12 cellular contexts compared by ENCODE assay signal in genomic region chr10:5043716-5044115, GRCh38. TPM values are rescaled to one million over a fixed set of nuclear protein-coding genes. Genes with fewer than 3 reads are reported as not detected.
DNase-seq lines count a peak whose midpoint lies in the region; ATAC-seq and TF ChIP-seq lines count a peak whose summit lies in the region.
"Had no signal": no experiment of that assay in that cellular context is flagged by ENCODE, and none has a peak within 500 bp of the region (broad histone marks: within the 10 kb centered on the region; RNA-seq: fewer than 3 reads in every experiment).

No MANE protein-coding gene starts in this region.

- H3K79me2 ChIP-seq in mammary epithelial cell (ENCODE audit: insufficient read depth, low read length) = no peaks in the 10 kb centered on the region

- peaks cover 22% of the 10 kb centered on the region for H3K4me1 Mint-ChIP-seq in MCF 10A (ENCODE audit: insufficient read depth, unreplicated experiment)
- H3K4me1 Mint-ChIP-seq in activated T-helper 2 cell treated with anti-CD3 and anti-CD28 coated beads, Interferon-gamma antibody, Interleukin-2, Interleukin-4, amounts not matched to agents 10 μg/mL and 5 μg/mL and 100 μg/mL, durations not matched to agents 14 hours and 24 hours and 36 hours (ENCODE audit: low read depth) = peaks cover 4% of the 10 kb centered on the region

- peak; percentile 73 for DNase-seq in MCF 10A (ENCODE audit: unreplicated experiment)
- DNase-seq in mammary epithelial cell = no peak
- peak; percentile 18 for DNase-seq in NCI-H345 treated with DMSO at 0.1 percent for 48 hours (lab: John Stamatoyannopoulos, UW; ENCODE audit: unreplicated experiment)
- peak in 1 of 2 donors; percentile 90 for DNase-seq in upper lobe of left lung
- DNase-seq in vagina (ENCODE audit: extremely low spot score in 2 of 2) = no peak
- no peak for DNase-seq in AG08396 (ENCODE audit: low spot score)
- DNase-seq in activated T-helper 2 cell treated with anti-CD3 and anti-CD28 coated beads, Interferon-gamma antibody, Interleukin-2, Interleukin-4, amounts not matched to agents 10 μg/mL and 5 μg/mL and 100 μg/mL, durations not matched to agents 14 hours and 24 hours and 36 hours (ENCODE audit: low spot score) = no peak
- DNase-seq: activated naive CD4-positive, alpha-beta T cell treated with anti-CD3 and anti-CD28 coated beads, Interleukin-2, amount 10 ng/mL, durations not matched to agents 7 days and 5 days; foreskin melanocyte had no signal

- H3K36me3 Mint-ChIP-seq in MCF 10A (ENCODE audit: insufficient read depth, unreplicated experiment) = no peaks in the 10 kb centered on the region
- H3K36me3 Mint-ChIP-seq in activated T-helper 2 cell treated with anti-CD3 and anti-CD28 coated beads, Interferon-gamma antibody, Interleukin-2, Interleukin-4, amounts not matched to agents 10 μg/mL and 5 μg/mL and 100 μg/mL, durations not matched to agents 14 hours and 24 hours and 36 hours (ENCODE audit: low read depth) = no peaks in the 10 kb centered on the region
- H3K36me3 Mint-ChIP-seq: activated naive CD4-positive, alpha-beta T cell treated with anti-CD3 and anti-CD28 coated beads, Interleukin-2, amount 10 ng/mL, durations not matched to agents 7 days and 5 days had no signal

- H3K9me3 ChIP-seq in mammary epithelial cell (replicated peaks; ENCODE audit: insufficient read depth, low read length) (no peaks in the 10 kb centered on the region), gastroesophageal sphincter (no peaks in the 10 kb centered on the region), upper lobe of left lung (no peaks in the 10 kb centered on the region), vagina (no peaks in the 10 kb centered on the region)

- H3K27me3 ChIP-seq in mammary epithelial cell (ENCODE audit: insufficient read depth, low read length) (no peaks in the 10 kb centered on the region), gastroesophageal sphincter (no peaks in the 10 kb centered on the region), upper lobe of left lung (no peaks in the 10 kb centered on the region), vagina (no peaks in the 10 kb centered on the region)
- H3K27me3 ChIP-seq: SJSA1 had no signal

- H3K27me3 Mint-ChIP-seq in MCF 10A (ENCODE audit: insufficient read depth, unreplicated experiment) = no peaks in the 10 kb centered on the region
- no peaks in the 10 kb centered on the region for H3K27me3 Mint-ChIP-seq in activated T-helper 2 cell treated with anti-CD3 and anti-CD28 coated beads, Interferon-gamma antibody, Interleukin-2, Interleukin-4, amounts not matched to agents 10 μg/mL and 5 μg/mL and 100 μg/mL, durations not matched to agents 14 hours and 24 hours and 36 hours (ENCODE audit: low read depth)

- intact Hi-C loops in MCF 10A (cut with micrococcal nuclease) = no loop called here
- intact Hi-C loops in mammary epithelial cell (cut with micrococcal nuclease) = no loop called here
- intact Hi-C loops in vagina (cut with DNase I) = no loop called here
- intact Hi-C loops in activated T-helper 2 cell treated with anti-CD3 and anti-CD28 coated beads, Interferon-gamma antibody, Interleukin-2, Interleukin-4, amounts not matched to agents 10 μg/mL and 5 μg/mL and 100 μg/mL, durations not matched to agents 14 hours and 24 hours and 36 hours (cut with micrococcal nuclease) = no loop called here

- H3K36me3 ChIP-seq in mammary epithelial cell (ENCODE audit: insufficient read depth, low read length) (no peaks in the 10 kb centered on the region), gastroesophageal sphincter (no peaks in the 10 kb centered on the region), upper lobe of left lung (no peaks in the 10 kb centered on the region), vagina (no peaks in the 10 kb centered on the region)
- H3K36me3 ChIP-seq: SJSA1 had no signal

- no peak overlapping the region for H3K9ac ChIP-seq in mammary epithelial cell (ENCODE audit: insufficient read depth, low read length)

- CTCF ChIA-PET in MCF 10A (lab: Yijun Ruan, JAX) = interaction anchor here (0.7 to 1.0 kb wide), 3 partner anchors 9 to 240 kb away, joined by 3 to 4 read pairs (median 3); no protein-coding TSS in a partner anchor
- CTCF ChIA-PET in mammary epithelial cell (lab: Charles Lee; ENCODE audit: low non-redundant PET) = no interaction called here

- TF ChIP-seq EP300 in gastroesophageal sphincter (IDR thresholded peaks at IDR 0.05) (no peak), upper lobe of left lung (IDR thresholded peaks at IDR 0.05) (peak in 1 of 4 donors; percentile 92)

- H3K4me3 ChIP-seq in mammary epithelial cell (replicated peaks in 1 of 3; ENCODE audit: insufficient read depth in 1 of 3, low read depth in 2 of 3, low read length in 3 of 3) (no peak overlapping the region), gastroesophageal sphincter (no peak overlapping the region), upper lobe of left lung (no peak overlapping the region), vagina (no peak overlapping the region)
- H3K4me3 ChIP-seq: SJSA1, skin epidermis had no signal

- H3K27ac Mint-ChIP-seq in MCF 10A (ENCODE audit: low read depth, unreplicated experiment) = no peak overlapping the region
- no peak overlapping the region for H3K27ac Mint-ChIP-seq in activated T-helper 2 cell treated with anti-CD3 and anti-CD28 coated beads, Interferon-gamma antibody, Interleukin-2, Interleukin-4, amounts not matched to agents 10 μg/mL and 5 μg/mL and 100 μg/mL, durations not matched to agents 14 hours and 24 hours and 36 hours
- H3K27ac Mint-ChIP-seq: activated naive CD4-positive, alpha-beta T cell treated with anti-CD3 and anti-CD28 coated beads, Interleukin-2, amount 10 ng/mL, durations not matched to agents 7 days and 5 days had no signal

- no peak overlapping the region for H3K4me2 ChIP-seq in mammary epithelial cell (ENCODE audit: insufficient read depth, low read depth, low read length)

- ATAC-seq in gastroesophageal sphincter = peak; percentile 51
- ATAC-seq in upper lobe of left lung (ENCODE audit: low FRiP score in 2 of 2) = peak; percentile 62 to 78

- H3K27ac ChIP-seq in mammary epithelial cell (ENCODE audit: insufficient read depth, low read depth, low read length) = no peak overlapping the region
- no peak overlapping the region for H3K27ac ChIP-seq in gastroesophageal sphincter
- peak overlapping the region in 3 of 4 donors; percentile 25 to 52 (median 36) for H3K27ac ChIP-seq in upper lobe of left lung
- no peak overlapping the region for H3K27ac ChIP-seq in vagina
- H3K27ac ChIP-seq: SJSA1, skin epidermis had no signal

- in situ Hi-C loops in mammary epithelial cell (cut with MboI; ENCODE audit: low sequenced_read_pairs in 2 of 2) = no loop called here

- H2AFZ ChIP-seq in mammary epithelial cell (ENCODE audit: low read depth, low read length) = no peak overlapping the region

- dilution Hi-C loops in mammary epithelial cell (cut with HindIII; ENCODE audit: low sequenced_read_pairs) = no loop called here

- no peak for TF ChIP-seq POLR2A in gastroesophageal sphincter (IDR thresholded peaks at IDR 0.05)
- no peak for TF ChIP-seq POLR2A in upper lobe of left lung (IDR thresholded peaks at IDR 0.05)
- TF ChIP-seq POLR2A in vagina (IDR thresholded peaks at IDR 0.05) = no peak

- TF ChIP-seq CTCF in MCF 10A (IDR thresholded peaks at IDR 0.05; ENCODE audit: unreplicated experiment) (no peak), mammary epithelial cell (conservative IDR thresholded peaks at IDR 0.05 in 1 of 2, IDR thresholded peaks at IDR 0.05 in 1 of 2; ENCODE audit: extremely low read depth in 1 of 2, insufficient read depth in 1 of 2, low read depth in 1 of 2, low read length in 2 of 2) (no peak), gastroesophageal sphincter (IDR thresholded peaks at IDR 0.05) (no peak), upper lobe of left lung (IDR thresholded peaks at IDR 0.05) (no peak), vagina (IDR thresholded peaks at IDR 0.05) (no peak)

- no peaks in the 10 kb centered on the region for H3K9me3 Mint-ChIP-seq in MCF 10A (ENCODE audit: unreplicated experiment)
- no peaks in the 10 kb centered on the region for H3K9me3 Mint-ChIP-seq in activated T-helper 2 cell treated with anti-CD3 and anti-CD28 coated beads, Interferon-gamma antibody, Interleukin-2, Interleukin-4, amounts not matched to agents 10 μg/mL and 5 μg/mL and 100 μg/mL, durations not matched to agents 14 hours and 24 hours and 36 hours

- POLR2A ChIA-PET in MCF 10A (lab: Yijun Ruan, JAX) = interaction anchor here (0.6 to 1.5 kb wide), 9 partner anchors 9 to 1192 kb away, joined by 3 to 13 read pairs (median 3); partner anchors contain the start of gene AKR1C3

- no peak overlapping the region for H3K4me3 Mint-ChIP-seq in MCF 10A (ENCODE audit: unreplicated experiment)
- no peak overlapping the region for H3K4me3 Mint-ChIP-seq in activated T-helper 2 cell treated with anti-CD3 and anti-CD28 coated beads, Interferon-gamma antibody, Interleukin-2, Interleukin-4, amounts not matched to agents 10 μg/mL and 5 μg/mL and 100 μg/mL, durations not matched to agents 14 hours and 24 hours and 36 hours (ENCODE audit: low read depth)
- H3K4me3 Mint-ChIP-seq: activated naive CD4-positive, alpha-beta T cell treated with anti-CD3 and anti-CD28 coated beads, Interleukin-2, amount 10 ng/mL, durations not matched to agents 7 days and 5 days had no signal

- WGBS in mammary epithelial cell (ENCODE audit: low coverage, missing lambda C conversion rate) = 100% methylated on average over 1 of the region's 1 CpG
- 100% methylated on average over 1 of the region's 1 CpG; no CpG with 5 or more reads in 1 of the 2 donors for whole genome bisulfite sequencing in gastroesophageal sphincter (ENCODE audit: low coverage in 1 of 2), 2 donors
- 67 to 100% methylated on average over 1 of the region's 1 CpG for WGBS in upper lobe of left lung, 2 donors

- H3K4me1 ChIP-seq in mammary epithelial cell (ENCODE audit: insufficient read depth, low read length) = peaks cover 8% of the 10 kb centered on the region
- peaks cover 0 to 8% (median 0%) of the 10 kb centered on the region in 3 donors for H3K4me1 ChIP-seq in gastroesophageal sphincter
- H3K4me1 ChIP-seq in upper lobe of left lung = peaks cover 4 to 34% (median 17%) of the 10 kb centered on the region in 4 donors
- peaks cover 21% of the 10 kb centered on the region for H3K4me1 ChIP-seq in vagina
- H3K4me1 ChIP-seq: SJSA1 had no signal

- BruUV-seq in MCF 10A (replicated peaks; lab: Mats Ljungman, UMichigan) = no TSS peak
- BruUV-seq in mammary epithelial cell (replicated peaks; lab: Mats Ljungman, UMichigan) = no TSS peak

- H4K20me1 ChIP-seq in mammary epithelial cell (ENCODE audit: insufficient read depth, low read length) = no peaks in the 10 kb centered on the region

RNA-seq across cellular contexts. Expression of gene AKR1C2, which starts 40.1 kb away (rescaled TPM):
- 19.7 and 21.1 TPM in 2 replicates for total RNA-seq in MCF 10A (2022)
- total RNA-seq in mammary epithelial cell = 10 to 100 TPM; 19.7 to 28.0 TPM
- 40.3 TPM for polyA plus RNA-seq in mammary epithelial cell
- 22.8 TPM for polyA minus RNA-seq in mammary epithelial cell
- total RNA-seq in gastroesophageal sphincter = 10 to 100 TPM; 13.5 to 48.3 (median 17.7) TPM
- 10 to 100 TPM in 5 of 6 donors, 1 to 10 TPM in 1; 7.3 to 76.0 (median 28.6) TPM for total RNA-seq in upper lobe of left lung
- total RNA-seq in vagina = 104 TPM
- total RNA-seq in activated T-helper 2 cell treated with anti-CD3 and anti-CD28 coated beads, Interferon-gamma antibody, Interleukin-2, Interleukin-4, amounts not matched to agents 10 μg/mL and 5 μg/mL and 100 μg/mL, durations not matched to agents 14 hours and 24 hours and 36 hours = not detected in 2 replicates

RNA-seq across cellular contexts. Expression of gene AKR1C3, which starts 50.5 kb away (rescaled TPM):
- 22.0 and 22.9 TPM in 2 replicates for total RNA-seq in MCF 10A (2022)
- 10 to 100 TPM; 18.8 to 50.7 TPM for total RNA-seq in mammary epithelial cell
- 54.6 TPM for polyA plus RNA-seq in mammary epithelial cell
- 55.8 TPM for polyA minus RNA-seq in mammary epithelial cell
- total RNA-seq in gastroesophageal sphincter = 10 to 100 TPM; 14.3 to 32.2 (median 19.3) TPM
- total RNA-seq in upper lobe of left lung = 100 to 1,000 TPM in 3 of 6 donors, 10 to 100 TPM in 3; 39.8 to 136 (median 96.0) TPM
- total RNA-seq in vagina = 45.4 TPM
- 0.34 and 0.53 TPM in 2 replicates for total RNA-seq in activated T-helper 2 cell treated with anti-CD3 and anti-CD28 coated beads, Interferon-gamma antibody, Interleukin-2, Interleukin-4, amounts not matched to agents 10 μg/mL and 5 μg/mL and 100 μg/mL, durations not matched to agents 14 hours and 24 hours and 36 hours

Comparison
In these comparisons a context has a peak if more than half of its experiments do, and no peak if none do; other contexts are left out.
1. DNase-seq: peak in MCF 10A (single experiment) and NCI-H345 treated with DMSO at 0.1 percent for 48 hours (single experiment); none in mammary epithelial cell (single experiment), vagina (0 of 2), AG08396 (single experiment) and activated T-helper 2 cell treated with anti-CD3 and anti-CD28 coated beads, Interferon-gamma antibody, Interleukin-2, Interleukin-4, amounts not matched to agents 10 μg/mL and 5 μg/mL and 100 μg/mL, durations not matched to agents 14 hours and 24 hours and 36 hours (single experiment).
2. H3K27ac ChIP-seq: peak in upper lobe of left lung (3 of 4); none in mammary epithelial cell (single experiment), gastroesophageal sphincter (0 of 4) and vagina (single experiment).